In the genomic region with DNA sequence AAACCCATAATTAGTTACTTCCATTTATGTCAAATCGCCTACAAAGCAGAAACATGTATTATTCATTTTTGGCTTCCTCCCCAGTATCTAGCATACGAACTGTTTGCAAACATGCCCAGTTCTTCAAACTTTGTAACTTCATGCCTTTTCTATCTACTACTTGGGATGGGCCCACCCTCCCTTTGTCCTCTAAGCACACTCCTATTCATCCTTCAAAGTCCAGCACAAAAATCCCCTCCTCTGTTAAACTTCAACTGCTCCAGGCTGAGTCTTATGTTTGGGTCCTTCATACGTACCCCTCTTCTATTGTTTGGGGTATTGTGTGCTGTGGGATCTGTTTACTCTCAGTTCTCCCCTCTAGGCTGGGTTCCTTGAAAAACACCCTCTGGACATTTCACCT, we compare ENCODE assay signal across 25 cellular contexts. TPM values are rescaled to one million over a fixed set of nuclear protein-coding genes. Genes with fewer than 3 reads are reported as not detected.
"Had no signal": no experiment of that assay in that cellular context is flagged by ENCODE, and none has a peak within 500 bp of the region (broad histone marks: within the 10 kb centered on the region; RNA-seq: fewer than 3 reads in every experiment).

No MANE protein-coding gene starts in this region.

- H3K9me3 Mint-ChIP-seq: dendritic cell treated with granulocyte-macrophage colony-stimulating factor and Interleukin-4, amounts not matched to agents 40 ng/mL and 50 ng/mL, for 4 days; effector memory CD8-positive, alpha-beta T cell; endodermal cell had no signal

- H3K27ac Mint-ChIP-seq: dendritic cell treated with granulocyte-macrophage colony-stimulating factor and Interleukin-4, amounts not matched to agents 40 ng/mL and 50 ng/mL, for 4 days; effector memory CD8-positive, alpha-beta T cell; endodermal cell had no signal

- H3K4me3 Mint-ChIP-seq: dendritic cell treated with granulocyte-macrophage colony-stimulating factor and Interleukin-4, amounts not matched to agents 40 ng/mL and 50 ng/mL, for 4 days; effector memory CD8-positive, alpha-beta T cell; endodermal cell had no signal

- H3K27me3 ChIP-seq: colonic mucosa, dorsolateral prefrontal cortex had no signal

- ATAC-seq: effector memory CD8-positive, alpha-beta T cell; esophagus mucosa; foreskin keratinocyte; gastrocnemius medialis; gastroesophageal sphincter; heart right ventricle had no signal

- DNase-seq: colonic mucosa; cortex of kidney; dermis blood vessel endothelial cell; dorsolateral prefrontal cortex; effector CD8-positive, alpha-beta T cell; effector memory CD4-positive, alpha-beta T cell; effector memory CD8-positive, alpha-beta T cell; erythroblast; esophagus squamous epithelium; foreskin fibroblast; foreskin keratinocyte; foreskin melanocyte; gastrocnemius medialis; glutamatergic neuron; heart left ventricle; heart right ventricle had no signal

- H3K27ac ChIP-seq: colonic mucosa, coronary artery, dorsolateral prefrontal cortex, epithelial cell of prostate, esophagus muscularis mucosa, esophagus squamous epithelium, foreskin keratinocyte, gastrocnemius medialis, gastroesophageal sphincter, heart left ventricle, heart right ventricle had no signal

- H3K4me3 ChIP-seq: colonic mucosa, coronary artery, dorsolateral prefrontal cortex, esophagus muscularis mucosa, esophagus squamous epithelium, gastrocnemius medialis, gastroesophageal sphincter, heart left ventricle, heart right ventricle had no signal

- H3K4me1 ChIP-seq: colonic mucosa, foreskin keratinocyte, gastrocnemius medialis had no signal

- H3K36me3 ChIP-seq: colonic mucosa, esophagus muscularis mucosa, esophagus squamous epithelium, gastrocnemius medialis, gastroesophageal sphincter, heart left ventricle, heart right ventricle had no signal

- H3K4me1 Mint-ChIP-seq: endodermal cell had no signal

- H3K9me3 ChIP-seq: colonic mucosa, esophagus muscularis mucosa, esophagus squamous epithelium, gastrocnemius medialis, gastroesophageal sphincter, heart left ventricle, heart right ventricle had no signal

RNA-seq across cellular contexts. Expression of a gene that starts 55.5 kb away (rescaled TPM):
- polyA plus RNA-seq: endothelial cell of umbilical vein, fibroblast of lung, foreskin keratinocyte, heart left ventricle had no signal
